Comparison of ENCODE assay signal across 25 cellular contexts in genomic region chr18:34543940-34544339, GRCh38.
"Had no signal": no experiment of that assay in that cellular context is flagged by ENCODE, and none has a peak within 500 bp of the region (broad histone marks: within the 10 kb centered on the region; RNA-seq: fewer than 3 reads in every experiment).

No MANE protein-coding gene starts in this region.

- H3K4me3 ChIP-seq: colonic mucosa, dorsolateral prefrontal cortex, left ventricle myocardium inferior, prostate gland, spleen, testis, uterus had no signal

- H3K9me3 Mint-ChIP-seq: activated T-cell treated with anti-CD3 and anti-CD28 coated beads, Interleukin-2, amount 50 U/mL, for 24 hours; activated T-helper 2 cell treated with anti-CD3 and anti-CD28 coated beads, Interferon-gamma antibody, Interleukin-2, Interleukin-4, amounts not matched to agents 10 μg/mL and 5 μg/mL and 100 μg/mL, durations not matched to agents 14 hours and 24 hours and 36 hours; mesothelial cell of epicardium; WTC11 had no signal

- H3K4me3 Mint-ChIP-seq: activated naive CD8-positive, alpha-beta T cell treated with anti-CD3 and anti-CD28 coated beads, Interleukin-2, amount 10 ng/mL, durations not matched to agents 7 days and 5 days; activated T-cell treated with anti-CD3 and anti-CD28 coated beads, Interleukin-2, amount 50 U/mL, for 24 hours; effector memory CD8-positive, alpha-beta T cell; mesothelial cell of epicardium; naive thymus-derived CD8-positive, alpha-beta T cell; WTC11 had no signal

- H3K27ac Mint-ChIP-seq: activated naive CD8-positive, alpha-beta T cell treated with anti-CD3 and anti-CD28 coated beads, Interleukin-2, amount 10 ng/mL, durations not matched to agents 7 days and 5 days; activated T-cell treated with anti-CD3 and anti-CD28 coated beads, Interleukin-2, amount 50 U/mL, for 24 hours; activated T-helper 2 cell treated with anti-CD3 and anti-CD28 coated beads, Interferon-gamma antibody, Interleukin-2, Interleukin-4, amounts not matched to agents 10 μg/mL and 5 μg/mL and 100 μg/mL, durations not matched to agents 14 hours and 24 hours and 36 hours; effector memory CD8-positive, alpha-beta T cell; mesothelial cell of epicardium; naive thymus-derived CD8-positive, alpha-beta T cell had no signal

- FAIRE-seq: bronchial epithelial cell, endothelial cell of umbilical vein, frontal cortex had no signal

- H3K4me1 ChIP-seq: colonic mucosa, prostate gland, spleen, testis, uterus had no signal

- H3K27me3 Mint-ChIP-seq: activated naive CD8-positive, alpha-beta T cell treated with anti-CD3 and anti-CD28 coated beads, Interleukin-2, amount 10 ng/mL, durations not matched to agents 7 days and 5 days; activated T-cell treated with anti-CD3 and anti-CD28 coated beads, Interleukin-2, amount 50 U/mL, for 24 hours; effector memory CD8-positive, alpha-beta T cell had no signal

- H3K27ac ChIP-seq: colonic mucosa, dorsolateral prefrontal cortex, left ventricle myocardium inferior, prostate gland, spleen, testis, uterus had no signal

- H3K36me3 Mint-ChIP-seq: activated naive CD8-positive, alpha-beta T cell treated with anti-CD3 and anti-CD28 coated beads, Interleukin-2, amount 10 ng/mL, durations not matched to agents 7 days and 5 days; mesothelial cell of epicardium; naive thymus-derived CD8-positive, alpha-beta T cell; WTC11 had no signal

- H3K36me3 ChIP-seq: colonic mucosa, left ventricle myocardium inferior, prostate gland, spleen, uterus had no signal

- ATAC-seq: effector memory CD8-positive, alpha-beta T cell; esophagus mucosa; naive thymus-derived CD8-positive, alpha-beta T cell; WTC11 had no signal

- H3K27me3 ChIP-seq: colonic mucosa, dorsolateral prefrontal cortex, spleen, testis, uterus had no signal

- H3K9me3 ChIP-seq: colonic mucosa, left ventricle myocardium inferior, prostate gland, spleen, testis, uterus had no signal

- DNase-seq: activated CD8-positive, alpha-beta memory T cell treated with anti-CD3 and anti-CD28 coated beads, Interleukin-2, amount 50 U/mL, for 4 hours; activated naive CD4-positive, alpha-beta T cell treated with Interleukin-2 at 50 U/mL for 16 hours; activated naive CD8-positive, alpha-beta T cell treated with anti-CD3 and anti-CD28 coated beads, Interleukin-2, amount 10 ng/mL, durations not matched to agents 7 days and 5 days; activated T-cell treated with anti-CD3 and anti-CD28 coated beads, Interleukin-2, amount 50 U/mL, for 24 hours; amniotic stem cell; colonic mucosa; dorsolateral prefrontal cortex; effector memory CD8-positive, alpha-beta T cell; hypothalamus; left ventricle myocardium inferior; naive thymus-derived CD8-positive, alpha-beta T cell; spleen; stimulated activated CD4-positive, alpha-beta T cell treated with anti-CD3 and anti-CD28 coated beads, Interleukin-4, amount 100 ng/mL, for 1 hour; stimulated activated naive CD4-positive, alpha-beta T cell; testis; trophoblast cell; uterus had no signal

- H3K4me1 Mint-ChIP-seq: activated naive CD8-positive, alpha-beta T cell treated with anti-CD3 and anti-CD28 coated beads, Interleukin-2, amount 10 ng/mL, durations not matched to agents 7 days and 5 days; naive thymus-derived CD8-positive, alpha-beta T cell had no signal
